24 cellular contexts compared by ENCODE assay signal in genomic region chr17:75418523-75419050, GRCh38. TPM values are rescaled to one million over a fixed set of nuclear protein-coding genes. Genes with fewer than 3 reads are reported as not detected.
DNase-seq lines count a peak whose midpoint lies in the region; ATAC-seq and TF ChIP-seq lines count a peak whose summit lies in the region.
"Had no signal": no experiment of that assay in that cellular context is flagged by ENCODE, and none has a peak within 500 bp of the region (broad histone marks: within the 10 kb centered on the region; RNA-seq: fewer than 3 reads in every experiment).

No MANE protein-coding gene starts in this region.

- H3K36me3 Mint-ChIP-seq in CD14-positive monocyte, result no peaks in the 10 kb centered on the region
- H3K36me3 Mint-ChIP-seq in immature natural killer cell, result no peaks in the 10 kb centered on the region
- H3K36me3 Mint-ChIP-seq: CD4-positive, alpha-beta memory T cell had no signal

- H3K27me3 Mint-ChIP-seq in CD14-positive monocyte (ENCODE audit: low read depth in 3 of 3), result peaks cover 0 to 3% (median 0%) of the 10 kb centered on the region in 3 donors
- peaks cover 4 to 10% (median 6%) of the 10 kb centered on the region in 3 donors for H3K27me3 Mint-ChIP-seq in immature natural killer cell (ENCODE audit: low read depth in 3 of 3)
- H3K27me3 Mint-ChIP-seq: B cell had no signal

- H2AFZ ChIP-seq in osteoblast (ENCODE audit: low read length), result no peak overlapping the region

- no peak for DNase-seq in CD14-positive monocyte (ENCODE audit: low spot score)
- peak; percentile 25 to 32 for DNase-seq in Kasumi-1 (lab: John Stamatoyannopoulos, UW)
- peak; percentile 39 for DNase-seq in OCI-M1 (lab: John Stamatoyannopoulos, UW)
- DNase-seq in osteoblast (ENCODE audit: insufficient read length, low spot score, missing footprints), result peak; percentile 14
- DNase-seq in activated CD4-positive, alpha-beta T cell treated with anti-CD3 and anti-CD28 coated beads, Interleukin-2, amount 50 U/mL, for 4 hours, result no peak
- DNase-seq in immature natural killer cell, result no peak
- no peak for DNase-seq in stimulated activated CD4-positive, alpha-beta T cell treated with anti-CD3 and anti-CD28 coated beads, Interleukin-4, amount 100 ng/mL, for 4 hours
- no peak for DNase-seq in left ventricle myocardium superior
- DNase-seq: CD4-positive, alpha-beta memory T cell; DND-41; HFFc6; NCI-H1092 treated with DMSO at 0.1 percent for 48 hours; NCI-H146; NCI-H2029; NCI-H2227 treated with DMSO at 0.1 percent for 48 hours; NCI-H510A; NCI-H748 treated with DMSO at 0.1 percent for 48 hours; NK-92 treated with Interleukin-12 subunit alpha and Interleukin-12 subunit beta, amount 100 ng/mL, for 24 hours; SW 1271 had no signal

- no peak overlapping the region for H3K4me3 ChIP-seq in osteoblast (ENCODE audit: insufficient read depth, low read length)
- H3K4me3 ChIP-seq: A549, GM12878, SJSA1 had no signal

- H3K36me3 ChIP-seq in osteoblast (ENCODE audit: insufficient read depth, low read length), result no peaks in the 10 kb centered on the region
- H3K36me3 ChIP-seq: SJSA1 had no signal

- no peak overlapping the region for H3K27ac ChIP-seq in osteoblast (ENCODE audit: low read depth, low read length)
- H3K27ac ChIP-seq: A549, KMS-11, SJSA1 had no signal

- H4K20me1 ChIP-seq in osteoblast (ENCODE audit: insufficient read depth, low read length), result no peaks in the 10 kb centered on the region

- intact Hi-C loops in CD14-positive monocyte (cut with micrococcal nuclease), result no loop called here
- intact Hi-C loops in left ventricle myocardium superior (cut with micrococcal nuclease), result no loop called here

- peaks cover 15% of the 10 kb centered on the region for H3K27me3 ChIP-seq in osteoblast (ENCODE audit: insufficient read depth, low read length)

- H3K9me3 Mint-ChIP-seq in CD14-positive monocyte (peaks cover 0 to 2% (median 0%) of the 10 kb centered on the region in 7 donors), immature natural killer cell (no peaks in the 10 kb centered on the region)
- H3K9me3 Mint-ChIP-seq: HFFc6 had no signal

- H3K4me1 Mint-ChIP-seq in CD14-positive monocyte (peaks cover 22% of the 10 kb centered on the region), immature natural killer cell (no peaks in the 10 kb centered on the region)
- H3K4me1 Mint-ChIP-seq: B cell had no signal

- peak overlapping the region; percentile 68 to 88 for H3K4me3 Mint-ChIP-seq in CD14-positive monocyte
- no peak overlapping the region for H3K4me3 Mint-ChIP-seq in immature natural killer cell
- H3K4me3 Mint-ChIP-seq: B cell; CD4-positive, alpha-beta memory T cell; HFFc6 had no signal

- no peak for TF ChIP-seq CTCF in CD14-positive monocyte (IDR thresholded peaks at IDR 0.05)
- TF ChIP-seq CTCF in osteoblast (IDR thresholded peaks at IDR 0.05; ENCODE audit: extremely low read depth, low read depth, low read length), result no peak

- H3K4me1 ChIP-seq in osteoblast (ENCODE audit: insufficient read depth, low read length), result no peaks in the 10 kb centered on the region
- H3K4me1 ChIP-seq: A549, SJSA1 had no signal

- H3K27ac Mint-ChIP-seq in CD14-positive monocyte, result peak overlapping the region; percentile 75 to 92 (median 80)
- H3K27ac Mint-ChIP-seq in immature natural killer cell, result peak overlapping the region in 1 of 6 donors; percentile 17
- H3K27ac Mint-ChIP-seq: B cell, HFFc6 had no signal

- H3K79me2 ChIP-seq in osteoblast (ENCODE audit: insufficient read depth, low read length), result no peaks in the 10 kb centered on the region

- H3K9me3 ChIP-seq in osteoblast (ENCODE audit: low read depth, low read length), result no peaks in the 10 kb centered on the region
- H3K9me3 ChIP-seq: A549, SJSA1 had no signal

- H3K4me2 ChIP-seq in osteoblast (ENCODE audit: insufficient read depth, low read length), result no peak overlapping the region
- H3K4me2 ChIP-seq: A549, KMS-11 had no signal

- ATAC-seq in left ventricle myocardium superior, result no peak
- ATAC-seq: GM12878 had no signal

RNA-seq across cellular contexts. Expression of gene GRB2, which starts 13.1 kb away (rescaled TPM):
- polyA plus RNA-seq in CD14-positive monocyte (100 to 1,000 TPM; 262 to 338 TPM), immature natural killer cell (100 to 1,000 TPM; 104 to 161 (median 135) TPM)
- total RNA-seq in osteoblast (68.8 and 69.0 TPM in 2 replicates), left ventricle myocardium superior (84.2 TPM)

RNA-seq across cellular contexts. Expression of gene TMEM94, which starts 37.8 kb away (rescaled TPM):
- polyA plus RNA-seq in CD14-positive monocyte (1 to 10 TPM; 7.2 to 8.4 TPM), immature natural killer cell (10 to 100 TPM in 1 of 3 donors, 1 to 10 TPM in 2; 3.2 to 21.9 (median 9.3) TPM)
- total RNA-seq in osteoblast (33.3 and 38.0 TPM in 2 replicates), left ventricle myocardium superior (56.8 TPM)

Comparison
In these comparisons a context has a peak if more than half of its experiments do, and no peak if none do; other contexts are left out.
1. DNase-seq: peak in Kasumi-1 (2 of 2), OCI-M1 (single experiment) and osteoblast (single experiment); none in CD14-positive monocyte (single experiment), activated CD4-positive, alpha-beta T cell treated with anti-CD3 and anti-CD28 coated beads, Interleukin-2, amount 50 U/mL, for 4 hours (0 of 2), immature natural killer cell (0 of 3), stimulated activated CD4-positive, alpha-beta T cell treated with anti-CD3 and anti-CD28 coated beads, Interleukin-4, amount 100 ng/mL, for 4 hours (0 of 2) and left ventricle myocardium superior (single experiment).
2. H3K4me3 Mint-ChIP-seq: peak in CD14-positive monocyte (2 of 2); none in immature natural killer cell (0 of 5).